ENCODE assay signal across 24 cellular contexts in genomic region chrX:18075603-18076002, GRCh38.
DNase-seq lines count a peak whose midpoint lies in the region; ATAC-seq and TF ChIP-seq lines count a peak whose summit lies in the region.
"Had no signal": no experiment of that assay in that cellular context is flagged by ENCODE, and none has a peak within 500 bp of the region (broad histone marks: within the 10 kb centered on the region; RNA-seq: fewer than 3 reads in every experiment).

No MANE protein-coding gene starts in this region.

- H2AFZ ChIP-seq in neural progenitor cell (replicated peaks): no peak overlapping the region
- H2AFZ ChIP-seq: hepatocyte had no signal

- POLR2A ChIA-PET in activated CD4-positive, alpha-beta T cell treated with anti-CD3 and anti-CD28 coated beads for 36 hours (lab: Charles Lee): no interaction called here

- H3K36me3 ChIP-seq in neural progenitor cell: no peaks in the 10 kb centered on the region
- no peaks in the 10 kb centered on the region for H3K36me3 ChIP-seq in esophagus muscularis mucosa

- no peak overlapping the region for H3K9ac ChIP-seq in neural progenitor cell

- H3K79me2 ChIP-seq in neural progenitor cell (ENCODE audit: low read depth): no peaks in the 10 kb centered on the region
- H3K79me2 ChIP-seq: hepatocyte had no signal

- H3K9me3 ChIP-seq in neural progenitor cell (ENCODE audit: low read depth) (peaks cover 7% of the 10 kb centered on the region), esophagus muscularis mucosa (no peaks in the 10 kb centered on the region)

- H3K4me3 ChIP-seq in neural progenitor cell: no peak overlapping the region
- H3K4me3 ChIP-seq in esophagus muscularis mucosa: no peak overlapping the region
- H3K4me3 ChIP-seq: hepatocyte had no signal

- no peaks in the 10 kb centered on the region for H3K4me1 Mint-ChIP-seq in neural progenitor cell
- H3K4me1 Mint-ChIP-seq in activated CD4-positive, alpha-beta T cell treated with anti-CD3 and anti-CD28 coated beads for 36 hours: no peaks in the 10 kb centered on the region
- H3K4me1 Mint-ChIP-seq: activated CD4-positive, alpha-beta T cell treated with anti-CD3 and anti-CD28 coated beads, Interleukin-2, amount 10 ng/mL, durations not matched to agents 24 days and 14 days; activated naive CD8-positive, alpha-beta T cell treated with anti-CD3 and anti-CD28 coated beads, Interleukin-2, amount 50 U/mL, for 24 hours; B cell had no signal

- H3K27me3 Mint-ChIP-seq in neural progenitor cell (ENCODE audit: insufficient read depth, low read depth): no peaks in the 10 kb centered on the region
- H3K27me3 Mint-ChIP-seq in activated CD4-positive, alpha-beta T cell treated with anti-CD3 and anti-CD28 coated beads for 36 hours: peaks cover 4% of the 10 kb centered on the region
- H3K27me3 Mint-ChIP-seq: activated CD4-positive, alpha-beta T cell treated with anti-CD3 and anti-CD28 coated beads, Interleukin-2, amount 10 ng/mL, durations not matched to agents 24 days and 14 days; activated naive CD8-positive, alpha-beta T cell treated with anti-CD3 and anti-CD28 coated beads, Interleukin-2, amount 50 U/mL, for 24 hours; B cell; natural killer cell treated with Interleukin-12 subunit alpha and Interleukin-12 subunit beta and Interleukin-15 and Interleukin-18, amount 100 ng/mL, for 72 hours; stimulated activated naive CD8-positive, alpha-beta T cell treated with anti-CD3 and anti-CD28 coated beads, Interleukin-15, Interleukin-2, amounts not matched to agents 100 ng/mL and 50 ng/mL, for 24 hours had no signal

- CTCF ChIA-PET in activated CD4-positive, alpha-beta T cell treated with anti-CD3 and anti-CD28 coated beads for 36 hours (lab: Charles Lee): no interaction called here

- TF ChIP-seq POLR2A in GM18505 (IDR thresholded peaks at IDR 0.05; ENCODE audit: borderline replicate concordance, extremely low read depth, insufficient read depth, insufficient read length) (no peak), esophagus muscularis mucosa (IDR thresholded peaks at IDR 0.05; ENCODE audit: low read depth) (no peak)

- 46% methylated on average over 3 of the region's 3 CpGs for WGBS in esophagus muscularis mucosa

- peaks cover 4% of the 10 kb centered on the region for H4K20me1 ChIP-seq in neural progenitor cell (ENCODE audit: low read depth)

- H3K27ac ChIP-seq in neural progenitor cell (no peak overlapping the region), esophagus muscularis mucosa (replicated peaks in 1 of 4) (no peak overlapping the region)
- H3K27ac ChIP-seq: hepatocyte, RWPE1 had no signal

- ATAC-seq in GM18505 (IDR thresholded peaks at IDR 0.05; ENCODE audit: unreplicated experiment): no peak
- ATAC-seq in activated CD4-positive, alpha-beta T cell treated with anti-CD3 and anti-CD28 coated beads for 36 hours: no peak
- ATAC-seq: activated naive CD8-positive, alpha-beta T cell treated with anti-CD3 and anti-CD28 coated beads, Interleukin-2, amount 50 U/mL, for 24 hours; natural killer cell treated with Interleukin-12 subunit alpha and Interleukin-12 subunit beta and Interleukin-15 and Interleukin-18, amount 100 ng/mL, for 72 hours had no signal

- no peak for TF ChIP-seq CTCF in neural progenitor cell (IDR thresholded peaks at IDR 0.05)
- no peak for TF ChIP-seq CTCF in esophagus muscularis mucosa (IDR thresholded peaks at IDR 0.05)

- H3K36me3 Mint-ChIP-seq in neural progenitor cell: peaks cover 7% of the 10 kb centered on the region
- no peaks in the 10 kb centered on the region for H3K36me3 Mint-ChIP-seq in activated CD4-positive, alpha-beta T cell treated with anti-CD3 and anti-CD28 coated beads for 36 hours (ENCODE audit: low read depth)
- H3K36me3 Mint-ChIP-seq: natural killer cell treated with Interleukin-12 subunit alpha and Interleukin-12 subunit beta and Interleukin-15 and Interleukin-18, amount 100 ng/mL, for 72 hours had no signal

- H3K9me3 Mint-ChIP-seq in neural progenitor cell: peaks cover 26% of the 10 kb centered on the region
- no peaks in the 10 kb centered on the region for H3K9me3 Mint-ChIP-seq in activated CD4-positive, alpha-beta T cell treated with anti-CD3 and anti-CD28 coated beads for 36 hours (ENCODE audit: low read depth)
- H3K9me3 Mint-ChIP-seq: activated CD4-positive, alpha-beta T cell treated with anti-CD3 and anti-CD28 coated beads, Interleukin-2, amount 10 ng/mL, durations not matched to agents 24 days and 14 days; activated naive CD8-positive, alpha-beta T cell treated with anti-CD3 and anti-CD28 coated beads, Interleukin-2, amount 50 U/mL, for 24 hours; natural killer cell treated with Interleukin-12 subunit alpha and Interleukin-12 subunit beta and Interleukin-15 and Interleukin-18, amount 100 ng/mL, for 72 hours; stimulated activated naive CD8-positive, alpha-beta T cell treated with anti-CD3 and anti-CD28 coated beads, Interleukin-15, Interleukin-2, amounts not matched to agents 100 ng/mL and 50 ng/mL, for 24 hours had no signal

- H3F3A ChIP-seq in neural progenitor cell (ENCODE audit: low read depth): no peaks in the 10 kb centered on the region

- no peak overlapping the region for H3K4me3 Mint-ChIP-seq in neural progenitor cell
- no peak overlapping the region for H3K4me3 Mint-ChIP-seq in activated CD4-positive, alpha-beta T cell treated with anti-CD3 and anti-CD28 coated beads for 36 hours
- H3K4me3 Mint-ChIP-seq: activated CD4-positive, alpha-beta T cell treated with anti-CD3 and anti-CD28 coated beads, Interleukin-2, amount 10 ng/mL, durations not matched to agents 24 days and 14 days; activated naive CD8-positive, alpha-beta T cell treated with anti-CD3 and anti-CD28 coated beads, Interleukin-2, amount 50 U/mL, for 24 hours; B cell; natural killer cell treated with Interleukin-12 subunit alpha and Interleukin-12 subunit beta and Interleukin-15 and Interleukin-18, amount 100 ng/mL, for 72 hours; stimulated activated naive CD8-positive, alpha-beta T cell treated with anti-CD3 and anti-CD28 coated beads, Interleukin-15, Interleukin-2, amounts not matched to agents 100 ng/mL and 50 ng/mL, for 24 hours had no signal

- H3K4me1 ChIP-seq in neural progenitor cell (peaks cover 5% of the 10 kb centered on the region), esophagus muscularis mucosa (no peaks in the 10 kb centered on the region)

- no peak overlapping the region for H3K4me2 ChIP-seq in neural progenitor cell
- H3K4me2 ChIP-seq: hepatocyte had no signal

- peak; percentile 93 for DNase-seq in NCI-H1092 (lab: John Stamatoyannopoulos, UW)
- DNase-seq in NCI-H2029 (lab: John Stamatoyannopoulos, UW): peak; percentile 63
- DNase-seq in NCI-H748 (lab: John Stamatoyannopoulos, UW; ENCODE audit: unreplicated experiment): peak; percentile 97
- DNase-seq in neural progenitor cell (ENCODE audit: low spot score): peak; percentile 4
- DNase-seq in esophagus muscularis mucosa (ENCODE audit: extremely low spot score): no peak
- no peak for DNase-seq in activated CD4-positive, alpha-beta T cell treated with anti-CD3 and anti-CD28 coated beads for 36 hours
- DNase-seq: activated CD4-positive, alpha-beta T cell treated with anti-CD3 and anti-CD28 coated beads, Interleukin-2, amount 10 ng/mL, durations not matched to agents 24 days and 14 days; activated CD8-positive, alpha-beta memory T cell treated with anti-CD3 and anti-CD28 coated beads, Interleukin-2, amount 50 U/mL, for 4 hours; activated effector memory CD4-positive, alpha-beta T cell treated with Interleukin-2 at 50 U/mL for 16 hours; activated naive CD8-positive, alpha-beta T cell treated with anti-CD3 and anti-CD28 coated beads, Interleukin-2, amount 50 U/mL, for 24 hours; GDM1; Kasumi-1; mesenchymal stem cell; NCI-H1694 treated with DMSO at 0.1 percent for 48 hours; small intestine; stimulated activated CD4-positive, alpha-beta T cell treated with anti-CD3 and anti-CD28 coated beads, Interleukin-2, amount 100 ng/mL, for 48 hours; SW 1271; trophoblast cell had no signal

- H3K27ac Mint-ChIP-seq in neural progenitor cell: no peak overlapping the region
- no peak overlapping the region for H3K27ac Mint-ChIP-seq in activated CD4-positive, alpha-beta T cell treated with anti-CD3 and anti-CD28 coated beads for 36 hours
- H3K27ac Mint-ChIP-seq: activated CD4-positive, alpha-beta T cell treated with anti-CD3 and anti-CD28 coated beads, Interleukin-2, amount 10 ng/mL, durations not matched to agents 24 days and 14 days; activated naive CD8-positive, alpha-beta T cell treated with anti-CD3 and anti-CD28 coated beads, Interleukin-2, amount 50 U/mL, for 24 hours; B cell; natural killer cell treated with Interleukin-12 subunit alpha and Interleukin-12 subunit beta and Interleukin-15 and Interleukin-18, amount 100 ng/mL, for 72 hours; stimulated activated naive CD8-positive, alpha-beta T cell treated with anti-CD3 and anti-CD28 coated beads, Interleukin-15, Interleukin-2, amounts not matched to agents 100 ng/mL and 50 ng/mL, for 24 hours had no signal

- intact Hi-C loops in esophagus muscularis mucosa (cut with DNase I): no loop called here
- intact Hi-C loops in activated CD4-positive, alpha-beta T cell treated with anti-CD3 and anti-CD28 coated beads for 36 hours (cut with DNase I, micrococcal nuclease): no loop called here

- no peak for TF ChIP-seq EP300 in esophagus muscularis mucosa (IDR thresholded peaks at IDR 0.05)

- H3K27me3 ChIP-seq in neural progenitor cell: no peaks in the 10 kb centered on the region
- H3K27me3 ChIP-seq in esophagus muscularis mucosa: no peaks in the 10 kb centered on the region
- H3K27me3 ChIP-seq: hepatocyte had no signal

Comparison
In these comparisons a context has a peak if more than half of its experiments do, and no peak if none do; other contexts are left out.
1. DNase-seq: peak in NCI-H1092 (single experiment), NCI-H2029 (single experiment), NCI-H748 (single experiment) and neural progenitor cell (single experiment); none in esophagus muscularis mucosa (single experiment) and activated CD4-positive, alpha-beta T cell treated with anti-CD3 and anti-CD28 coated beads for 36 hours (single experiment).